In genomic region chr20:31934968-31935764, GRCh38 we compare ENCODE assay signal across 1 cellular context.
TF ChIP-seq lines count a peak whose summit lies in the region.

No MANE protein-coding gene starts in this region.

TF ChIP-seq in GM12878, 131 proteins besides CTCF, POLR2A, EP300 and RAD21:
- TF ChIP-seq CBX3 (IDR thresholded peaks at IDR 0.05; ENCODE audit: borderline replicate concordance, low read depth) (no peak), ZNF622 (IDR thresholded peaks at IDR 0.05) (no peak), MYB (IDR thresholded peaks at IDR 0.05; ENCODE audit: borderline replicate concordance, low read depth, low read length) (no peak), SMC3 (IDR thresholded peaks at IDR 0.05; ENCODE audit: borderline replicate concordance, low read length) (no peak), SMARCA5 (IDR thresholded peaks at IDR 0.05) (no peak), ZBTB4 (CRISPR knock-in tag; IDR thresholded peaks at IDR 0.05) (no peak), PML (IDR thresholded peaks at IDR 0.05; ENCODE audit: low read length) (no peak), SIX5 (IDR thresholded peaks at IDR 0.05; ENCODE audit: low read depth, low read length, severe bottlenecking) (no peak), GABPA (IDR thresholded peaks at IDR 0.05; ENCODE audit: low read depth) (no peak), IRF4 (IDR thresholded peaks at IDR 0.05; ENCODE audit: low read depth, low read length) (no peak), CHD2 (IDR thresholded peaks at IDR 0.05; ENCODE audit: borderline replicate concordance, low read depth, low read length) (no peak), ZNF384 (IDR thresholded peaks at IDR 0.05; ENCODE audit: borderline replicate concordance, low read depth, low read length) (no peak), RFX5 (IDR thresholded peaks at IDR 0.05; ENCODE audit: low read depth, low read length) (no peak), CEBPB (IDR thresholded peaks at IDR 0.05; ENCODE audit: borderline replicate concordance in 1 of 2, low read depth in 2 of 2, low read length in 2 of 2) (no peak), NR2C2 (IDR thresholded peaks at IDR 0.05; ENCODE audit: borderline replicate concordance, control insufficient read depth, insufficient read length, low read depth) (no peak)
